Comparison of ENCODE assay signal across 16 cellular contexts in genomic region chr17:492015-492399, GRCh38.
A peak's percentile ranks its signal among the peaks of the same experiment; 100 is the strongest.
DNase-seq lines count a peak whose midpoint lies in the region; ATAC-seq and TF ChIP-seq lines count a peak whose summit lies in the region.
"Had no signal": no experiment of that assay in that cellular context is flagged by ENCODE, and none has a peak within 500 bp of the region (broad histone marks: within the 10 kb centered on the region; RNA-seq: fewer than 3 reads in every experiment).

No MANE protein-coding gene starts in this region.

- H3K27ac ChIP-seq in VCaP = peak overlapping the region; percentile 46; the same call in 1 of the 2 replicates
- H3K27ac ChIP-seq: brain microvascular endothelial cell, C4-2B, SK-N-MC had no signal

- no peak for TF ChIP-seq CTCF in VCaP (conservative IDR thresholded peaks at IDR 0.05)

- H3K4me1 Mint-ChIP-seq in stimulated activated naive CD8-positive, alpha-beta T cell treated with anti-CD3 and anti-CD28 coated beads, Interleukin-15, Interleukin-2, amounts not matched to agents 100 ng/mL and 50 ng/mL, for 24 hours (ENCODE audit: low read depth) = peaks cover 18% of the 10 kb centered on the region
- peaks cover 10% of the 10 kb centered on the region for H3K4me1 Mint-ChIP-seq in memory B cell

- no peak for ATAC-seq in stimulated activated naive CD8-positive, alpha-beta T cell treated with anti-CD3 and anti-CD28 coated beads, Interleukin-15, Interleukin-2, amounts not matched to agents 100 U/mL and 50 U/mL, for 24 hours
- no peak for ATAC-seq in memory B cell (ENCODE audit: low read depth)
- ATAC-seq in HG03469 (IDR thresholded peaks at IDR 0.05; ENCODE audit: unreplicated experiment) = no peak

- H3K27me3 Mint-ChIP-seq in stimulated activated naive CD8-positive, alpha-beta T cell treated with anti-CD3 and anti-CD28 coated beads, Interleukin-15, Interleukin-2, amounts not matched to agents 100 ng/mL and 50 ng/mL, for 24 hours = peaks cover 4% of the 10 kb centered on the region
- peaks cover 5% of the 10 kb centered on the region for H3K27me3 Mint-ChIP-seq in memory B cell

- no peak for DNase-seq in stimulated activated naive CD8-positive, alpha-beta T cell treated with anti-CD3 and anti-CD28 coated beads, Interleukin-15, Interleukin-2, amounts not matched to agents 100 U/mL and 50 U/mL, for 24 hours
- DNase-seq in memory B cell (ENCODE audit: low spot score in 2 of 2) (no peak), inferior parietal cortex (ENCODE audit: extremely low spot score) (no peak), HCEC 1CT (no peak)
- DNase-seq: brain microvascular endothelial cell; foreskin melanocyte; KG1; NCI-H1417 treated with DMSO at 0.1 percent for 48 hours; NCI-H446 treated with DMSO at 0.1 percent for 48 hours; stimulated activated CD4-positive, alpha-beta T cell treated with anti-CD3 and anti-CD28 coated beads, Interleukin-2, amount 100 ng/mL, for 24 hours; stimulated activated CD8-positive, alpha-beta memory T cell treated with anti-CD3 and anti-CD28 coated beads, Interleukin-4, amount 100 ng/mL, for 48 hours had no signal

- H3K27ac Mint-ChIP-seq in stimulated activated naive CD8-positive, alpha-beta T cell treated with anti-CD3 and anti-CD28 coated beads, Interleukin-15, Interleukin-2, amounts not matched to agents 100 ng/mL and 50 ng/mL, for 24 hours = no peak overlapping the region
- H3K27ac Mint-ChIP-seq in memory B cell = no peak overlapping the region

- H3K36me3 Mint-ChIP-seq in stimulated activated naive CD8-positive, alpha-beta T cell treated with anti-CD3 and anti-CD28 coated beads, Interleukin-15, Interleukin-2, amounts not matched to agents 100 ng/mL and 50 ng/mL, for 24 hours (ENCODE audit: low read depth) = no peaks in the 10 kb centered on the region
- no peaks in the 10 kb centered on the region for H3K36me3 Mint-ChIP-seq in memory B cell

- peak overlapping the region; percentile 51 for H3K4me3 Mint-ChIP-seq in stimulated activated naive CD8-positive, alpha-beta T cell treated with anti-CD3 and anti-CD28 coated beads, Interleukin-15, Interleukin-2, amounts not matched to agents 100 ng/mL and 50 ng/mL, for 24 hours
- H3K4me3 Mint-ChIP-seq in memory B cell = peak overlapping the region; percentile 71

- no peaks in the 10 kb centered on the region for H3K9me3 Mint-ChIP-seq in stimulated activated naive CD8-positive, alpha-beta T cell treated with anti-CD3 and anti-CD28 coated beads, Interleukin-15, Interleukin-2, amounts not matched to agents 100 ng/mL and 50 ng/mL, for 24 hours
- H3K9me3 Mint-ChIP-seq in memory B cell = no peaks in the 10 kb centered on the region
